Comparison of ENCODE assay signal across 11 cellular contexts in genomic region chr5:132266031-132266835, GRCh38. TPM values are rescaled to one million over a fixed set of nuclear protein-coding genes. Genes with fewer than 3 reads are reported as not detected.
DNase-seq lines count a peak whose midpoint lies in the region; ATAC-seq and TF ChIP-seq lines count a peak whose summit lies in the region.
"Had no signal": no experiment of that assay in that cellular context is flagged by ENCODE, and none has a peak within 500 bp of the region (broad histone marks: within the 10 kb centered on the region; RNA-seq: fewer than 3 reads in every experiment).

No MANE protein-coding gene starts in this region.

- WGBS in mammary epithelial cell (ENCODE audit: low coverage, missing lambda C conversion rate), result 43% methylated on average over 7 of the region's 7 CpGs
- WGBS in lung, 2 donors, result 84 to 93% methylated on average over 7 of the region's 7 CpGs
- WGBS in spleen, 5 donors, result 77 to 91% (median 80%) methylated on average over 6 to 7 of the region's 7 CpGs

- in situ Hi-C loops in mammary epithelial cell (cut with MboI; ENCODE audit: low sequenced_read_pairs in 2 of 2), result no loop called here

- no peak overlapping the region for H2AFZ ChIP-seq in mammary epithelial cell (ENCODE audit: low read depth, low read length)

- H3K9me3 ChIP-seq in mammary epithelial cell (replicated peaks; ENCODE audit: insufficient read depth, low read length) (no peaks in the 10 kb centered on the region), lung (ENCODE audit: control insufficient read depth in 2 of 2, insufficient read depth in 1 of 2, low read length in 1 of 2) (no peaks in the 10 kb centered on the region), spleen (no peaks in the 10 kb centered on the region)
- H3K9me3 ChIP-seq in CD8-positive, alpha-beta memory T cell (ENCODE audit: low read length), result no peaks in the 10 kb centered on the region

- H3K27ac ChIP-seq in mammary epithelial cell (ENCODE audit: insufficient read depth, low read depth, low read length) (peak overlapping the region; percentile 94), lung (ENCODE audit: low read depth in 1 of 2, low read length in 1 of 2) (no peak overlapping the region), spleen (peak overlapping the region in 3 of 8 donors; percentile 15 to 82 (median 67))
- H3K27ac ChIP-seq in CD8-positive, alpha-beta memory T cell (ENCODE audit: low read depth, low read length), result no peak overlapping the region

- BruUV-seq in mammary epithelial cell (replicated peaks; lab: Mats Ljungman, UMichigan), result no TSS peak

- dilution Hi-C loops in mammary epithelial cell (cut with HindIII; ENCODE audit: low sequenced_read_pairs), result no loop called here

- H3K36me3 ChIP-seq in mammary epithelial cell (ENCODE audit: insufficient read depth, low read length), result peaks cover 25% of the 10 kb centered on the region
- H3K36me3 ChIP-seq in lung (ENCODE audit: control insufficient read depth in 2 of 2, insufficient read depth in 2 of 2, low read length in 2 of 2), result no peaks in the 10 kb centered on the region
- H3K36me3 ChIP-seq in spleen, result no peaks in the 10 kb centered on the region
- H3K36me3 ChIP-seq in CD8-positive, alpha-beta memory T cell (ENCODE audit: insufficient read depth, low read length), result no peaks in the 10 kb centered on the region

- no peaks in the 10 kb centered on the region for H3K9me3 Mint-ChIP-seq in activated naive CD8-positive, alpha-beta T cell treated with anti-CD3 and anti-CD28 coated beads, Interleukin-2, amount 50 U/mL, for 24 hours
- no peaks in the 10 kb centered on the region for H3K9me3 Mint-ChIP-seq in naive thymus-derived CD8-positive, alpha-beta T cell
- H3K9me3 Mint-ChIP-seq in CD8-positive, alpha-beta memory T cell, result no peaks in the 10 kb centered on the region

- CTCF ChIA-PET in mammary epithelial cell (lab: Charles Lee; ENCODE audit: low non-redundant PET), result no interaction called here
- CTCF ChIA-PET in CD8-positive, alpha-beta memory T cell (lab: Charles Lee), result no interaction called here

- H3K27me3 Mint-ChIP-seq in activated naive CD8-positive, alpha-beta T cell treated with anti-CD3 and anti-CD28 coated beads, Interleukin-2, amount 50 U/mL, for 24 hours, result no peaks in the 10 kb centered on the region
- no peaks in the 10 kb centered on the region for H3K27me3 Mint-ChIP-seq in naive thymus-derived CD8-positive, alpha-beta T cell
- peaks cover 0 to under 1% of the 10 kb centered on the region in 2 donors for H3K27me3 Mint-ChIP-seq in CD8-positive, alpha-beta memory T cell

- H3K4me3 Mint-ChIP-seq in activated naive CD8-positive, alpha-beta T cell treated with anti-CD3 and anti-CD28 coated beads, Interleukin-2, amount 50 U/mL, for 24 hours, result no peak overlapping the region
- peak overlapping the region in 1 of 10 donors; percentile 10 for H3K4me3 Mint-ChIP-seq in naive thymus-derived CD8-positive, alpha-beta T cell
- no peak overlapping the region for H3K4me3 Mint-ChIP-seq in CD8-positive, alpha-beta memory T cell

- no peaks in the 10 kb centered on the region for H4K20me1 ChIP-seq in mammary epithelial cell (ENCODE audit: insufficient read depth, low read length)

- H3K36me3 Mint-ChIP-seq in activated naive CD8-positive, alpha-beta T cell treated with anti-CD3 and anti-CD28 coated beads, Interleukin-2, amount 50 U/mL, for 24 hours (ENCODE audit: low read depth), result no peaks in the 10 kb centered on the region
- H3K36me3 Mint-ChIP-seq in naive thymus-derived CD8-positive, alpha-beta T cell, result no peaks in the 10 kb centered on the region
- no peaks in the 10 kb centered on the region for H3K36me3 Mint-ChIP-seq in CD8-positive, alpha-beta memory T cell

- H3K4me2 ChIP-seq in mammary epithelial cell (ENCODE audit: insufficient read depth, low read depth, low read length), result peak overlapping the region; percentile 27

- intact Hi-C loops in mammary epithelial cell (cut with micrococcal nuclease), result loop anchor here (5.0 kb wide), 1 partner anchor 39 kb away; the partner anchor contains the start of gene P4HA2
- intact Hi-C loops in spleen (cut with DNase I; ENCODE audit: low total_unique reads), result no loop called here

- no peak for ATAC-seq in lung (ENCODE audit: insufficient read depth, low FRiP score)
- ATAC-seq in activated naive CD8-positive, alpha-beta T cell treated with anti-CD3 and anti-CD28 coated beads, Interleukin-2, amount 50 U/mL, for 24 hours, result no peak
- no peak for ATAC-seq in naive thymus-derived CD8-positive, alpha-beta T cell

- H3K4me1 Mint-ChIP-seq in activated naive CD8-positive, alpha-beta T cell treated with anti-CD3 and anti-CD28 coated beads, Interleukin-2, amount 50 U/mL, for 24 hours, result peaks cover 58% of the 10 kb centered on the region
- H3K4me1 Mint-ChIP-seq in naive thymus-derived CD8-positive, alpha-beta T cell, result peaks cover 2 to 6% (median 4%) of the 10 kb centered on the region in 4 donors
- H3K4me1 Mint-ChIP-seq in CD8-positive, alpha-beta memory T cell, result peaks cover 0 to 2% (median 0%) of the 10 kb centered on the region in 3 donors

- peaks cover 53% of the 10 kb centered on the region for H3K79me2 ChIP-seq in mammary epithelial cell (ENCODE audit: insufficient read depth, low read length)

- peak overlapping the region; percentile 76 for H3K9ac ChIP-seq in mammary epithelial cell (ENCODE audit: insufficient read depth, low read length)

- DNase-seq in LoVo (ENCODE audit: low spot score) (peak; percentile 49), mammary epithelial cell (no peak), lung (ENCODE audit: low spot score) (peak; percentile 25), spleen (peak; percentile 64), SKM-1 (lab: John Stamatoyannopoulos, UW; ENCODE audit: unreplicated experiment) (no peak)
- no peak for DNase-seq in activated naive CD8-positive, alpha-beta T cell treated with anti-CD3 and anti-CD28 coated beads, Interleukin-2, amount 50 U/mL, for 24 hours
- DNase-seq in naive thymus-derived CD8-positive, alpha-beta T cell, result no peak
- DNase-seq in CD8-positive, alpha-beta memory T cell, result no peak
- DNase-seq: cerebellar nuclear complex, NCI-H146 had no signal

- no peak overlapping the region for H3K27ac Mint-ChIP-seq in activated naive CD8-positive, alpha-beta T cell treated with anti-CD3 and anti-CD28 coated beads, Interleukin-2, amount 50 U/mL, for 24 hours
- H3K27ac Mint-ChIP-seq in naive thymus-derived CD8-positive, alpha-beta T cell, result no peak overlapping the region
- no peak overlapping the region for H3K27ac Mint-ChIP-seq in CD8-positive, alpha-beta memory T cell

- POLR2A ChIA-PET in naive thymus-derived CD8-positive, alpha-beta T cell (lab: Charles Lee), result no interaction called here
- POLR2A ChIA-PET in CD8-positive, alpha-beta memory T cell (lab: Charles Lee), result no interaction called here

- H3K4me1 ChIP-seq in mammary epithelial cell (ENCODE audit: insufficient read depth, low read length), result peaks cover 55% of the 10 kb centered on the region
- H3K4me1 ChIP-seq in lung (ENCODE audit: control insufficient read depth in 2 of 2, insufficient read depth in 2 of 2, low read length in 2 of 2), result peaks cover 0 to 12% of the 10 kb centered on the region in 2 donors
- H3K4me1 ChIP-seq in spleen, result peaks cover 3 to 33% (median 14%) of the 10 kb centered on the region in 6 donors
- no peaks in the 10 kb centered on the region for H3K4me1 ChIP-seq in CD8-positive, alpha-beta memory T cell (ENCODE audit: insufficient read depth, low read length)

- TF ChIP-seq CTCF in mammary epithelial cell (conservative IDR thresholded peaks at IDR 0.05 in 1 of 2, IDR thresholded peaks at IDR 0.05 in 1 of 2; ENCODE audit: extremely low read depth in 1 of 2, insufficient read depth in 1 of 2, low read depth in 1 of 2, low read length in 2 of 2), result no peak
- no peak for TF ChIP-seq CTCF in lung (IDR thresholded peaks at IDR 0.05; ENCODE audit: control extremely low read depth, extremely low read depth)
- no peak for TF ChIP-seq CTCF in spleen (IDR thresholded peaks at IDR 0.05 in 8 of 11, conservative IDR thresholded peaks at IDR 0.05 in 3 of 11)

- H3K4me3 ChIP-seq in mammary epithelial cell (replicated peaks in 1 of 3; ENCODE audit: insufficient read depth in 1 of 3, low read depth in 2 of 3, low read length in 3 of 3) (no peak overlapping the region), lung (no peak overlapping the region), spleen (no peak overlapping the region)
- no peak overlapping the region for H3K4me3 ChIP-seq in CD8-positive, alpha-beta memory T cell (ENCODE audit: low read length)

- TF ChIP-seq POLR2A in spleen (IDR thresholded peaks at IDR 0.05), result no peak

- H3K27me3 ChIP-seq in mammary epithelial cell (ENCODE audit: insufficient read depth, low read length) (no peaks in the 10 kb centered on the region), lung (ENCODE audit: control insufficient read depth, insufficient read depth) (no peaks in the 10 kb centered on the region), spleen (replicated peaks in 1 of 7) (no peaks in the 10 kb centered on the region)
- H3K27me3 ChIP-seq in CD8-positive, alpha-beta memory T cell (ENCODE audit: insufficient read depth, low read length, poor library complexity, severe bottlenecking), result no peaks in the 10 kb centered on the region

RNA-seq across cellular contexts. Expression of gene PDLIM4, which starts 8.7 kb away (rescaled TPM):
- total RNA-seq in mammary epithelial cell, result 100 to 1,000 TPM; 101 to 217 TPM
- 120 TPM for polyA plus RNA-seq in mammary epithelial cell
- 48.5 TPM for polyA minus RNA-seq in mammary epithelial cell
- total RNA-seq in lung, result 10 to 100 TPM in 1 of 2 donors, 1 to 10 TPM in 1; 7.3 to 13.8 TPM
- 10 to 100 TPM in 1 of 2 donors, 1 to 10 TPM in 1; 8.3 to 10.9 TPM for polyA plus RNA-seq in lung
- 10 to 100 TPM in 1 of 7 donors, 1 to 10 TPM in 6; 3.5 to 17.4 (median 9.0) TPM for total RNA-seq in spleen
- polyA plus RNA-seq in spleen, result 10 to 100 TPM in 1 of 3 donors, 1 to 10 TPM in 2; 7.5 to 16.9 (median 9.0) TPM
- not detected for total RNA-seq in naive thymus-derived CD8-positive, alpha-beta T cell
- polyA plus RNA-seq in naive thymus-derived CD8-positive, alpha-beta T cell, result not detected
- total RNA-seq in CD8-positive, alpha-beta memory T cell, result 1 to 10 TPM in 1 of 2 experiments, under 1 TPM in 1; 0.39 to 1.4 TPM
- not detected for polyA plus RNA-seq in CD8-positive, alpha-beta memory T cell
- total RNA-seq: HT1080 had no signal

RNA-seq across cellular contexts. Expression of gene SLC22A4, which starts 28.0 kb away (rescaled TPM):
- total RNA-seq in mammary epithelial cell (1 to 10 TPM; 2.0 to 5.2 TPM), lung (10 to 100 TPM; 10.9 to 18.1 TPM), spleen (10 to 100 TPM in 4 of 7 donors, 1 to 10 TPM in 3; 6.3 to 25.1 (median 11.5) TPM)
- polyA plus RNA-seq in mammary epithelial cell (2.1 TPM), lung (10 to 100 TPM in 1 of 2 donors, 1 to 10 TPM in 1; 3.6 to 15.7 TPM), spleen (1 to 10 TPM in 2 of 3 donors, under 1 TPM in 1; 0.47 to 2.3 (median 1.7) TPM)
- 5.6 TPM for polyA minus RNA-seq in mammary epithelial cell
- total RNA-seq in naive thymus-derived CD8-positive, alpha-beta T cell, result not detected
- polyA plus RNA-seq in naive thymus-derived CD8-positive, alpha-beta T cell, result not detected
- total RNA-seq in CD8-positive, alpha-beta memory T cell, result 1 to 10 TPM; 2.6 to 2.9 TPM
- polyA plus RNA-seq in CD8-positive, alpha-beta memory T cell, result 0.15 TPM

RNA-seq across cellular contexts. Expression of gene P4HA2, which starts 38.6 kb away (rescaled TPM):
- total RNA-seq in mammary epithelial cell (100 to 1,000 TPM; 103 to 142 TPM), lung (10 to 100 TPM; 37.8 to 62.3 TPM), spleen (10 to 100 TPM in 6 of 7 donors, 1 to 10 TPM in 1; 8.2 to 38.1 (median 15.6) TPM)
- polyA plus RNA-seq in mammary epithelial cell (134 TPM), lung (10 to 100 TPM; 20.3 to 36.5 TPM), spleen (1 to 10 TPM; 2.7 to 4.8 (median 4.1) TPM)
- 255 TPM for polyA minus RNA-seq in mammary epithelial cell
- total RNA-seq in naive thymus-derived CD8-positive, alpha-beta T cell, result not detected
- polyA plus RNA-seq in naive thymus-derived CD8-positive, alpha-beta T cell, result 1 to 10 TPM in 1 of 3 donors, not detected in 2; 1.2 TPM
- total RNA-seq in CD8-positive, alpha-beta memory T cell, result 1 to 10 TPM; 7.2 to 7.9 TPM
- polyA plus RNA-seq in CD8-positive, alpha-beta memory T cell, result not detected

Comparison
In these comparisons a context has a peak if more than half of its experiments do, and no peak if none do; other contexts are left out.
1. DNase-seq: peak in LoVo (single experiment), lung (single experiment) and spleen (single experiment); none in mammary epithelial cell (single experiment), activated naive CD8-positive, alpha-beta T cell treated with anti-CD3 and anti-CD28 coated beads, Interleukin-2, amount 50 U/mL, for 24 hours (single experiment), SKM-1 (single experiment), naive thymus-derived CD8-positive, alpha-beta T cell (0 of 10) and CD8-positive, alpha-beta memory T cell (0 of 5).
2. RNA of gene PDLIM4, which starts 8.7 kb away (total RNA-seq): 101 to 217 TPM in mammary epithelial cell; 7.3 to 13.8 TPM in lung, 3.5 to 17.4 TPM in spleen, 0.39 to 1.4 TPM in CD8-positive, alpha-beta memory T cell and not detected in naive thymus-derived CD8-positive, alpha-beta T cell; every median in the first group is over 4 times any median in the second.
3. RNA of gene P4HA2, which starts 38.6 kb away (total RNA-seq): 103 to 142 TPM in mammary epithelial cell, 37.8 to 62.3 TPM in lung, 8.2 to 38.1 TPM in spleen and 7.2 to 7.9 TPM in CD8-positive, alpha-beta memory T cell; not detected in naive thymus-derived CD8-positive, alpha-beta T cell; every median in the first group is over 4 times any median in the second.